14 cellular contexts compared by ENCODE assay signal in genomic region chrX:19602866-19603620, GRCh38.
DNase-seq lines count a peak whose midpoint lies in the region; ATAC-seq and TF ChIP-seq lines count a peak whose summit lies in the region.
"Had no signal": no experiment of that assay in that cellular context is flagged by ENCODE, and none has a peak within 500 bp of the region (broad histone marks: within the 10 kb centered on the region; RNA-seq: fewer than 3 reads in every experiment).

No MANE protein-coding gene starts in this region.

- DNase-seq in MCF 10A (ENCODE audit: unreplicated experiment) (peak; percentile 80), breast epithelium (ENCODE audit: low spot score in 2 of 2) (no peak), RWPE2 (ENCODE audit: low spot score) (no peak), fibroblast of lung (ENCODE audit: low read depth in 2 of 2) (peak; percentile 37 to 82), immature natural killer cell (no peak), DMS53 (lab: John Stamatoyannopoulos, UW) (no peak), NCI-H2107 treated with DMSO at 0.1 percent for 48 hours (lab: John Stamatoyannopoulos, UW; ENCODE audit: unreplicated experiment) (no peak)
- no peak for DNase-seq in stimulated activated effector memory CD8-positive, alpha-beta T cell treated with anti-CD3 and anti-CD28 coated beads, Interleukin-12 subunit alpha, Interleukin-12 subunit beta, amount 100 ng/mL, for 72 hours (ENCODE audit: low spot score in 2 of 2)
- DNase-seq: activated CD4-positive, alpha-beta T cell treated with anti-CD3 and anti-CD28 coated beads, Interleukin-2, amount 50 U/mL, for 48 hours; NCI-H2081; Right ventricle myocardium superior had no signal

- H3K27ac Mint-ChIP-seq in MCF 10A (ENCODE audit: low read depth, unreplicated experiment) (no peak overlapping the region), immature natural killer cell (no peak overlapping the region)
- peak overlapping the region; percentile 67 for H3K27ac Mint-ChIP-seq in stimulated activated effector memory CD8-positive, alpha-beta T cell treated with anti-CD3 and anti-CD28 coated beads, Interleukin-12 subunit alpha, Interleukin-12 subunit beta, amount 100 ng/mL, for 72 hours
- H3K27ac Mint-ChIP-seq: neural progenitor cell had no signal

- H3K4me2 ChIP-seq in fibroblast of lung (ENCODE audit: extremely low read depth, insufficient read depth, low read length) = no peak overlapping the region
- H3K4me2 ChIP-seq: neural progenitor cell had no signal

- H3K36me3 Mint-ChIP-seq in MCF 10A (ENCODE audit: insufficient read depth, unreplicated experiment) (peaks cover 10% of the 10 kb centered on the region), immature natural killer cell (no peaks in the 10 kb centered on the region)
- H3K36me3 Mint-ChIP-seq in stimulated activated effector memory CD8-positive, alpha-beta T cell treated with anti-CD3 and anti-CD28 coated beads, Interleukin-12 subunit alpha, Interleukin-12 subunit beta, amount 100 ng/mL, for 72 hours = peaks cover 40% of the 10 kb centered on the region
- H3K36me3 Mint-ChIP-seq: neural progenitor cell had no signal

- no peak overlapping the region for H3K9ac ChIP-seq in fibroblast of lung (ENCODE audit: insufficient read depth, low read length)
- H3K9ac ChIP-seq: neural progenitor cell had no signal

- H4K20me1 ChIP-seq in fibroblast of lung (ENCODE audit: control insufficient read depth, extremely low read depth, insufficient read depth, low read length) = no peaks in the 10 kb centered on the region

- BruUV-seq in MCF 10A (replicated peaks; lab: Mats Ljungman, UMichigan) = no TSS peak

- CTCF ChIA-PET in MCF 10A (lab: Yijun Ruan, JAX) = no interaction called here

- no peak overlapping the region for H2AFZ ChIP-seq in fibroblast of lung (ENCODE audit: low read length)
- H2AFZ ChIP-seq: neural progenitor cell had no signal

- H3K9me3 Mint-ChIP-seq in MCF 10A (ENCODE audit: unreplicated experiment) = no peaks in the 10 kb centered on the region
- no peaks in the 10 kb centered on the region for H3K9me3 Mint-ChIP-seq in stimulated activated effector memory CD8-positive, alpha-beta T cell treated with anti-CD3 and anti-CD28 coated beads, Interleukin-12 subunit alpha, Interleukin-12 subunit beta, amount 100 ng/mL, for 72 hours
- no peaks in the 10 kb centered on the region for H3K9me3 Mint-ChIP-seq in immature natural killer cell

- no peak for TF ChIP-seq POLR2A in breast epithelium (IDR thresholded peaks at IDR 0.05)

- no peak overlapping the region for H3K27ac ChIP-seq in breast epithelium
- H3K27ac ChIP-seq in RWPE2 (ENCODE audit: poor library complexity, severe bottlenecking) = no peak overlapping the region
- no peak overlapping the region for H3K27ac ChIP-seq in fibroblast of lung (ENCODE audit: insufficient read depth, low read length)
- H3K27ac ChIP-seq: HL-60, neural progenitor cell had no signal

- POLR2A ChIA-PET in MCF 10A (lab: Yijun Ruan, JAX) = interaction anchor here (0.6 to 1.5 kb wide), 3 partner anchors 12 to 285 kb away, joined by 3 to 4 read pairs (median 3); no protein-coding TSS in a partner anchor

- H3K79me2 ChIP-seq in fibroblast of lung (ENCODE audit: control insufficient read depth, insufficient read depth, low read length) = no peaks in the 10 kb centered on the region

- ATAC-seq in RWPE2 (ENCODE audit: low read depth) = peak; percentile 92
- peak; percentile 77 for ATAC-seq in stimulated activated effector memory CD8-positive, alpha-beta T cell treated with anti-CD3 and anti-CD28 coated beads, Interleukin-12 subunit alpha, Interleukin-12 subunit beta, amount 100 ng/mL, for 72 hours

- H3K4me3 Mint-ChIP-seq in MCF 10A (ENCODE audit: unreplicated experiment) (no peak overlapping the region), immature natural killer cell (no peak overlapping the region)
- H3K4me3 Mint-ChIP-seq in stimulated activated effector memory CD8-positive, alpha-beta T cell treated with anti-CD3 and anti-CD28 coated beads, Interleukin-12 subunit alpha, Interleukin-12 subunit beta, amount 100 ng/mL, for 72 hours = no peak overlapping the region
- H3K4me3 Mint-ChIP-seq: CD14-positive monocyte, neural progenitor cell had no signal

- H3K4me3 ChIP-seq in breast epithelium = no peak overlapping the region
- H3K4me3 ChIP-seq in RWPE2 (ENCODE audit: severe bottlenecking) = no peak overlapping the region
- no peak overlapping the region for H3K4me3 ChIP-seq in fibroblast of lung (replicated peaks in 1 of 4; ENCODE audit: control extremely low read depth in 1 of 4, insufficient read depth in 1 of 4, low read depth in 3 of 4, low read length in 4 of 4)
- H3K4me3 ChIP-seq: neural progenitor cell had no signal

- peaks cover 0 to 16% of the 10 kb centered on the region in 2 donors for H3K27me3 ChIP-seq in breast epithelium
- H3K27me3 ChIP-seq in RWPE2 (ENCODE audit: insufficient read depth, poor library complexity, severe bottlenecking) = no peaks in the 10 kb centered on the region
- H3K27me3 ChIP-seq in fibroblast of lung (ENCODE audit: control insufficient read depth, insufficient read depth, low read length) = no peaks in the 10 kb centered on the region
- H3K27me3 ChIP-seq: neural progenitor cell had no signal

- H3K36me3 ChIP-seq in breast epithelium (no peaks in the 10 kb centered on the region), RWPE2 (ENCODE audit: low read depth) (no peaks in the 10 kb centered on the region), fibroblast of lung (ENCODE audit: control insufficient read depth, insufficient read depth, low read length) (no peaks in the 10 kb centered on the region)
- H3K36me3 ChIP-seq: neural progenitor cell had no signal

- H3K4me1 Mint-ChIP-seq in MCF 10A (ENCODE audit: insufficient read depth, unreplicated experiment) = no peaks in the 10 kb centered on the region
- peaks cover 32% of the 10 kb centered on the region for H3K4me1 Mint-ChIP-seq in stimulated activated effector memory CD8-positive, alpha-beta T cell treated with anti-CD3 and anti-CD28 coated beads, Interleukin-12 subunit alpha, Interleukin-12 subunit beta, amount 100 ng/mL, for 72 hours
- H3K4me1 Mint-ChIP-seq in immature natural killer cell = peaks cover 39 to 45% of the 10 kb centered on the region in 2 donors
- H3K4me1 Mint-ChIP-seq: CD14-positive monocyte, neural progenitor cell had no signal

- intact Hi-C loops in MCF 10A (cut with micrococcal nuclease) (no loop called here), breast epithelium (cut with DNase I; ENCODE audit: low total_unique reads) (no loop called here)

- H3K4me1 ChIP-seq in breast epithelium (no peaks in the 10 kb centered on the region), RWPE2 (ENCODE audit: insufficient read depth, poor library complexity, severe bottlenecking) (no peaks in the 10 kb centered on the region), fibroblast of lung (ENCODE audit: control insufficient read depth, extremely low read depth, insufficient read depth, low read length) (no peaks in the 10 kb centered on the region)
- H3K4me1 ChIP-seq: neural progenitor cell had no signal

- H3K27me3 Mint-ChIP-seq in MCF 10A (ENCODE audit: insufficient read depth, unreplicated experiment) (peaks cover 40% of the 10 kb centered on the region), immature natural killer cell (ENCODE audit: low read depth in 3 of 3) (peaks cover 3 to 6% (median 6%) of the 10 kb centered on the region in 3 donors)

- no peaks in the 10 kb centered on the region for H3K9me3 ChIP-seq in breast epithelium
- no peaks in the 10 kb centered on the region for H3K9me3 ChIP-seq in RWPE2 (ENCODE audit: severe bottlenecking)
- no peaks in the 10 kb centered on the region for H3K9me3 ChIP-seq in fibroblast of lung (ENCODE audit: control insufficient read depth, insufficient read depth, low read depth, low read length)

- TF ChIP-seq CTCF in MCF 10A (IDR thresholded peaks at IDR 0.05; ENCODE audit: unreplicated experiment) (no peak), breast epithelium (IDR thresholded peaks at IDR 0.05) (no peak), RWPE2 (IDR thresholded peaks at IDR 0.05; ENCODE audit: poor library complexity, severe bottlenecking) (no peak), fibroblast of lung (conservative IDR thresholded peaks at IDR 0.05 in 1 of 2, IDR thresholded peaks at IDR 0.05 in 1 of 2; ENCODE audit: low read depth in 1 of 2, low read length in 2 of 2) (no peak)

Comparison
In these comparisons a context has a peak if more than half of its experiments do, and no peak if none do; other contexts are left out.
1. DNase-seq: peak in MCF 10A (single experiment) and fibroblast of lung (2 of 2); none in breast epithelium (0 of 2), RWPE2 (single experiment), stimulated activated effector memory CD8-positive, alpha-beta T cell treated with anti-CD3 and anti-CD28 coated beads, Interleukin-12 subunit alpha, Interleukin-12 subunit beta, amount 100 ng/mL, for 72 hours (0 of 2), immature natural killer cell (0 of 3), DMS53 (single experiment) and NCI-H2107 treated with DMSO at 0.1 percent for 48 hours (single experiment).